11 cellular contexts compared by ENCODE assay signal in the genomic region with DNA sequence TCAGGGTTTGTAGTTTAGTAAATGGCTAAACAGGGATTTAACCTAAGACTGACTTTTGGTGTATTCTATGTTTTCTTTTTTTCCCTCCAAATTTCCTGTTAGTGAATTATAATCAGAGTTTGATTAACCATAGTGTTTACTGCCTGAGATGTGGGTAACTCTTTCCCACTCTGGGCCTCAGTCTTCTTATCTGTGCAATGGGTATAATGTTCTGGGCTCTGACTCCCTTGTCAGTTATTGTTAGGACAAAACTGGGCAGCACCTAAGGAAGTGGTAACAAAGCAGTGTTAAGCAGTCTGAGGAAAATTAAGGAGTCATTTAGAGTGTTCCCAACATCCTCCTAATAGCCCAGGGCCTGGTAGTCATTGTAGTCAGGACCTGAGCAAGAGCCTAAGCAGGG.
"Had no signal": no experiment of that assay in that cellular context is flagged by ENCODE, and none has a peak within 500 bp of the region (broad histone marks: within the 10 kb centered on the region; RNA-seq: fewer than 3 reads in every experiment).

No MANE protein-coding gene starts in this region.

- H3K36me3 ChIP-seq: HAP-1 had no signal

- ATAC-seq: GM23338, HCT116 had no signal

- H2AFZ ChIP-seq: GM23248, GM23338 had no signal

- H3K4me3 ChIP-seq: GM23248, GM23338, HAP-1 had no signal

- H3K9me3 ChIP-seq: HAP-1 had no signal

- DNase-seq: GM23248, GOT3, H7, H9, HCEC 1CT, HFFc6 had no signal

- H3K27ac ChIP-seq: GM23248 had no signal

- H3K4me2 ChIP-seq: GM23338 had no signal

- FAIRE-seq: H1, H54 had no signal

- H3K9ac ChIP-seq: GM23248 had no signal

- H3K4me1 ChIP-seq: HAP-1 had no signal
